Comparison of ENCODE assay signal across 8 cellular contexts in genomic region chr6:130260614-130261241, GRCh38. TPM values are rescaled to one million over a fixed set of nuclear protein-coding genes. Genes with fewer than 3 reads are reported as not detected.
DNase-seq lines count a peak whose midpoint lies in the region; ATAC-seq and TF ChIP-seq lines count a peak whose summit lies in the region.
"Not testable (repeated sequence)": the region's sequence is repeated elsewhere in the genome, so short reads cannot be mapped to it uniquely, and the experiment has no call there.

No MANE protein-coding gene starts in this region.

- peak overlapping the region; percentile 75 for H3K27ac Mint-ChIP-seq in activated CD8-positive, alpha-beta T cell treated with anti-CD3 and anti-CD28 coated beads, Interleukin-2, amount 10 ng/mL, durations not matched to agents 7 days and 5 days
- H3K27ac Mint-ChIP-seq in central memory CD8-positive, alpha-beta T cell (ENCODE audit: low read depth), result peak overlapping the region; percentile 94
- H3K27ac Mint-ChIP-seq in stimulated activated naive CD8-positive, alpha-beta T cell treated with anti-CD3 and anti-CD28 coated beads, Interleukin-15, Interleukin-2, amounts not matched to agents 100 ng/mL and 50 ng/mL, for 24 hours, result peak overlapping the region; percentile 81

- not testable (repeated sequence) for H3K27me3 Mint-ChIP-seq in activated CD8-positive, alpha-beta T cell treated with anti-CD3 and anti-CD28 coated beads, Interleukin-2, amount 10 ng/mL, durations not matched to agents 7 days and 5 days (ENCODE audit: low read depth); central memory CD8-positive, alpha-beta T cell; stimulated activated naive CD8-positive, alpha-beta T cell treated with anti-CD3 and anti-CD28 coated beads, Interleukin-15, Interleukin-2, amounts not matched to agents 100 ng/mL and 50 ng/mL, for 24 hours

- peak; percentile 69 for DNase-seq in LoVo (ENCODE audit: low spot score)
- DNase-seq in activated CD8-positive, alpha-beta T cell treated with anti-CD3 and anti-CD28 coated beads, Interleukin-2, amount 10 ng/mL, durations not matched to agents 7 days and 5 days, result peak; percentile 39
- DNase-seq in central memory CD8-positive, alpha-beta T cell (ENCODE audit: low spot score in 2 of 2), result peak in 1 of 2 donors; percentile 16

- CTCF ChIA-PET in activated CD8-positive, alpha-beta T cell treated with anti-CD3 and anti-CD28 coated beads, Interleukin-2, amount 10 ng/mL, durations not matched to agents 7 days and 5 days (lab: Charles Lee), result not testable (repeated sequence)

- peak overlapping the region; percentile 50 for H3K4me3 ChIP-seq in GM12875 (ENCODE audit: low read depth, low read length)

- peaks cover 39% of the 10 kb centered on the region for H3K4me1 Mint-ChIP-seq in activated CD8-positive, alpha-beta T cell treated with anti-CD3 and anti-CD28 coated beads, Interleukin-2, amount 10 ng/mL, durations not matched to agents 7 days and 5 days (ENCODE audit: low read depth)
- H3K4me1 Mint-ChIP-seq in central memory CD8-positive, alpha-beta T cell, result peaks cover 36% of the 10 kb centered on the region
- H3K4me1 Mint-ChIP-seq in stimulated activated naive CD8-positive, alpha-beta T cell treated with anti-CD3 and anti-CD28 coated beads, Interleukin-15, Interleukin-2, amounts not matched to agents 100 ng/mL and 50 ng/mL, for 24 hours (ENCODE audit: low read depth), result peaks cover 32% of the 10 kb centered on the region

- H3K9me3 Mint-ChIP-seq in activated CD8-positive, alpha-beta T cell treated with anti-CD3 and anti-CD28 coated beads, Interleukin-2, amount 10 ng/mL, durations not matched to agents 7 days and 5 days (ENCODE audit: insufficient read depth), result peaks cover 39% of the 10 kb centered on the region
- not testable (repeated sequence) for H3K9me3 Mint-ChIP-seq in central memory CD8-positive, alpha-beta T cell; stimulated activated naive CD8-positive, alpha-beta T cell treated with anti-CD3 and anti-CD28 coated beads, Interleukin-15, Interleukin-2, amounts not matched to agents 100 ng/mL and 50 ng/mL, for 24 hours

- peak; percentile 44 for ATAC-seq in GM19395 (IDR thresholded peaks at IDR 0.05; ENCODE audit: unreplicated experiment)
- peak; percentile 37 for ATAC-seq in HG02571 (IDR thresholded peaks at IDR 0.05; ENCODE audit: unreplicated experiment)
- ATAC-seq in HG03095 (IDR thresholded peaks at IDR 0.05; ENCODE audit: unreplicated experiment), result peak; percentile 32
- peak; percentile 15 for ATAC-seq in activated CD8-positive, alpha-beta T cell treated with anti-CD3 and anti-CD28 coated beads, Interleukin-2, amount 10 ng/mL, durations not matched to agents 7 days and 5 days
- peak; percentile 33 for ATAC-seq in central memory CD8-positive, alpha-beta T cell (replicated peaks; ENCODE audit: extremely low read depth, poor library complexity, severe bottlenecking)

- POLR2A ChIA-PET in activated CD8-positive, alpha-beta T cell treated with anti-CD3 and anti-CD28 coated beads, Interleukin-2, amount 10 ng/mL, durations not matched to agents 7 days and 5 days (lab: Charles Lee), result not testable (repeated sequence)

- peaks cover 47% of the 10 kb centered on the region for H3K36me3 Mint-ChIP-seq in activated CD8-positive, alpha-beta T cell treated with anti-CD3 and anti-CD28 coated beads, Interleukin-2, amount 10 ng/mL, durations not matched to agents 7 days and 5 days (ENCODE audit: low read depth)
- not testable (repeated sequence) for H3K36me3 Mint-ChIP-seq in central memory CD8-positive, alpha-beta T cell (ENCODE audit: insufficient read depth); stimulated activated naive CD8-positive, alpha-beta T cell treated with anti-CD3 and anti-CD28 coated beads, Interleukin-15, Interleukin-2, amounts not matched to agents 100 ng/mL and 50 ng/mL, for 24 hours (ENCODE audit: low read depth)

- H3K4me3 Mint-ChIP-seq in activated CD8-positive, alpha-beta T cell treated with anti-CD3 and anti-CD28 coated beads, Interleukin-2, amount 10 ng/mL, durations not matched to agents 7 days and 5 days, result peak overlapping the region; percentile 54
- H3K4me3 Mint-ChIP-seq in central memory CD8-positive, alpha-beta T cell, result peak overlapping the region; percentile 80
- H3K4me3 Mint-ChIP-seq in stimulated activated naive CD8-positive, alpha-beta T cell treated with anti-CD3 and anti-CD28 coated beads, Interleukin-15, Interleukin-2, amounts not matched to agents 100 ng/mL and 50 ng/mL, for 24 hours, result peak overlapping the region; percentile 69

- not testable (repeated sequence) for TF ChIP-seq CTCF in GM12875 (IDR thresholded peaks at IDR 0.05; ENCODE audit: borderline replicate concordance, insufficient read depth, low read depth, low read length)

RNA-seq across cellular contexts. Expression of gene SAMD3, which starts 38.0 kb away (rescaled TPM):
- 10 to 100 TPM; 22.1 to 28.9 TPM for total RNA-seq in activated CD8-positive, alpha-beta T cell treated with anti-CD3 and anti-CD28 coated beads, Interleukin-2, amount 10 ng/mL, durations not matched to agents 7 days and 5 days
